Comparison of ENCODE assay signal across 8 cellular contexts in the genomic region with DNA sequence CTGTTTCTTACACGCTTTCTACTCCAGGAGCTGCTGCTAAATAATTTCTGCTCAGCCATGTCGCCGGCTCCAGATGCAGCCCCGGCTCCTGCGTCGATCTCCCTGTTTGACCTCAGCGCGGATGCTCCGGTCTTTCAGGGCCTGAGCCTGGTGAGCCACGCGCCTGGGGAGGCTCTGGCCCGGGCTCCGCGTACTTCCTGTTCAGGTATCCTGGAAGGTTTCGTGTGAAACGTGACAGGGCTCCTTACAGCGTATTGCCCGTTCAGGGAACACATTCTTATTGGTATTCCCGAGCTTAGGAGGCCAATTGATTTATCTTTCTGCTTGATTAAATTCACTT. TPM values are rescaled to one million over a fixed set of nuclear protein-coding genes. Genes with fewer than 3 reads are reported as not detected.
DNase-seq lines count a peak whose midpoint lies in the region; ATAC-seq lines count a peak whose summit lies in the region.

No MANE protein-coding gene starts in this region.

- H3K4me1 ChIP-seq in SJCRH30 = peaks cover 4% of the 10 kb centered on the region; the same call in 1 of the 2 replicates

- peaks cover 71% of the 10 kb centered on the region for H3K4me1 Mint-ChIP-seq in central memory CD8-positive, alpha-beta T cell

- peak overlapping the region; percentile 29 for H3K27ac ChIP-seq in SJCRH30
- peak overlapping the region; percentile 92 for H3K27ac ChIP-seq in layer of hippocampus (ENCODE audit: low read depth, low read length)

- no peaks in the 10 kb centered on the region for H3K27me3 Mint-ChIP-seq in central memory CD8-positive, alpha-beta T cell

- H3K4me3 ChIP-seq in SJCRH30 = peak overlapping the region; percentile 76

- no peaks in the 10 kb centered on the region for H3K9me3 ChIP-seq in SJCRH30 (replicated peaks)

- peak overlapping the region; percentile 97 for H3K4me3 Mint-ChIP-seq in central memory CD8-positive, alpha-beta T cell

- DNase-seq in ELF-1 (ENCODE audit: low read depth, low spot score) = peak; percentile 73
- peak; percentile 45 to 55 for DNase-seq in SJCRH30
- no peak for DNase-seq in central memory CD8-positive, alpha-beta T cell (ENCODE audit: low spot score in 2 of 2)
- peak; percentile 44 to 58 for DNase-seq in stimulated activated CD4-positive, alpha-beta T cell treated with anti-CD3 and anti-CD28 coated beads, Interleukin-4, amount 100 ng/mL, for 48 hours (ENCODE audit: low read depth in 2 of 2)
- no peak for DNase-seq in NCI-H1694 treated with DMSO at 0.1 percent for 48 hours (lab: John Stamatoyannopoulos, UW)

- H3K36me3 Mint-ChIP-seq in central memory CD8-positive, alpha-beta T cell (ENCODE audit: insufficient read depth) = peaks cover 47% of the 10 kb centered on the region

- H3K9me3 Mint-ChIP-seq in central memory CD8-positive, alpha-beta T cell = no peaks in the 10 kb centered on the region

- no peaks in the 10 kb centered on the region for H3K27me3 ChIP-seq in SJCRH30
- no peaks in the 10 kb centered on the region for H3K27me3 ChIP-seq in layer of hippocampus (ENCODE audit: control insufficient read depth, insufficient read depth, low read length)

- no peaks in the 10 kb centered on the region; the same call in none of the 2 replicates for H3K36me3 ChIP-seq in SJCRH30

- peak overlapping the region; percentile 98 for H3K27ac Mint-ChIP-seq in central memory CD8-positive, alpha-beta T cell (ENCODE audit: low read depth)

- ATAC-seq in HG02840 (IDR thresholded peaks at IDR 0.05; ENCODE audit: low FRiP score, unreplicated experiment) (peak; percentile 4), HG03571 (IDR thresholded peaks at IDR 0.05; ENCODE audit: unreplicated experiment) (no peak)
- peak; percentile 10 for ATAC-seq in central memory CD8-positive, alpha-beta T cell (replicated peaks; ENCODE audit: extremely low read depth, poor library complexity, severe bottlenecking)

RNA-seq across cellular contexts. Expression of a gene that starts 0.6 kb away (rescaled TPM):
- 19.2 and 28.7 TPM in 2 replicates for total RNA-seq in SJCRH30 (2014; rRNA removed; shearing (Covaris generic))

RNA-seq across cellular contexts. Expression of a gene that starts 0.7 kb away (rescaled TPM):
- 35.3 and 37.8 TPM in 2 replicates for total RNA-seq in SJCRH30 (2014; rRNA removed; shearing (Covaris generic))

RNA-seq across cellular contexts. Expression of a gene that starts 11.4 kb away (rescaled TPM):
- total RNA-seq in SJCRH30 (2014; rRNA removed; shearing (Covaris generic)) = 18.6 and 26.5 TPM in 2 replicates

RNA-seq across cellular contexts. Expression of a gene that starts 15.1 kb away (rescaled TPM):
- total RNA-seq in SJCRH30 (2014; rRNA removed; shearing (Covaris generic)) = 2.9 and 4.2 TPM in 2 replicates

RNA-seq across cellular contexts. Expression of a gene that starts 15.1 kb away (rescaled TPM):
- 11.0 and 12.7 TPM in 2 replicates for total RNA-seq in SJCRH30 (2014; rRNA removed; shearing (Covaris generic))

Comparison
In these comparisons a context has a peak if more than half of its experiments do, and no peak if none do; other contexts are left out.
1. DNase-seq: peak in ELF-1 (single experiment), SJCRH30 (2 of 2) and stimulated activated CD4-positive, alpha-beta T cell treated with anti-CD3 and anti-CD28 coated beads, Interleukin-4, amount 100 ng/mL, for 48 hours (2 of 2); none in central memory CD8-positive, alpha-beta T cell (0 of 2) and NCI-H1694 treated with DMSO at 0.1 percent for 48 hours (single experiment).